Comparison of ENCODE assay signal across 8 cellular contexts in the genomic region with DNA sequence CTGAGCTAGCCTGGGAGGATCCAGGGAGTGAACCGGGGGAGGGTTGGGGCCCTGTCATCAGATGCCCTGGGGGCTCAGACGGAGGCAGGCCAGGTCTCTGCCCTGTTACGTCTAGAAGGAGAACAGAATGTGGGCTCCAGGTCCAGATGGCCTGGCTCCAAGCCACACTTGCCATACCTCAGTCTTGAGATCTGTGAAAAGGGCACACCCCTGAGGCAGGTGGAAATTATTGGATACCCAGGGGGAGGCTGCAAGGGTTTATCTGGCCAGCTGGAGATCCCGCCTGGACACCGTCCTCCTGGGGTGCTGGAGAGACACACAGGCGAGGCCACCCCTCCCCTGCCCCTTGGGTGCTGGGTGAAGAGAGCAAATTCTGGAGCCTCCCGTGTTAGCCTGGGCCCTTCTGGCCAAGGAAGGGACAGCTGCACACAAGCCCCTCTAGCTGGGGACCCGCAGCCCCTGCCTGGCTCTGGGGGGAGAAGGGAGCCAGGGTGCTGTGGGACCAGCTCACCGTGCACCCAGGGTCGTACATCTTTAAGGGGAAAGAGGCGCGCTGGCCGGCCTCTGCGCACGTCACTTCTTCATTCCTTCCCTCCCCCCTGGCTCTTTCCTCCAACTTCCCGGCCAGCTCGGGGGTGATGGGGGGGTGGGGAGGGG. TPM values are rescaled to one million over a fixed set of nuclear protein-coding genes. Genes with fewer than 3 reads are reported as not detected.
DNase-seq lines count a peak whose midpoint lies in the region; ATAC-seq and TF ChIP-seq lines count a peak whose summit lies in the region.

No MANE protein-coding gene starts in this region.

- BruUV-seq in MCF 10A (replicated peaks; lab: Mats Ljungman, UMichigan): no TSS peak

- H3K9me3 ChIP-seq in left lung (no peaks in the 10 kb centered on the region), thymus (ENCODE audit: control insufficient read depth) (no peaks in the 10 kb centered on the region)

- H3K4me3 Mint-ChIP-seq in MCF 10A (ENCODE audit: unreplicated experiment): peak overlapping the region; percentile 81

- no peak for TF ChIP-seq CTCF in MCF 10A (IDR thresholded peaks at IDR 0.05; ENCODE audit: unreplicated experiment)
- TF ChIP-seq CTCF in left lung (IDR thresholded peaks at IDR 0.05): no peak

- ATAC-seq in left lung (peak; percentile 61), GM19351 (IDR thresholded peaks at IDR 0.05; ENCODE audit: unreplicated experiment) (no peak)

- H3K4me1 ChIP-seq in left lung: peaks cover 32 to 75% of the 10 kb centered on the region in 2 donors
- peaks cover 5% of the 10 kb centered on the region for H3K4me1 ChIP-seq in thymus (ENCODE audit: control insufficient read depth, insufficient read depth, low read length)

- peaks cover 4% of the 10 kb centered on the region for H3K36me3 Mint-ChIP-seq in MCF 10A (ENCODE audit: insufficient read depth, unreplicated experiment)

- H3K27me3 Mint-ChIP-seq in MCF 10A (ENCODE audit: insufficient read depth, unreplicated experiment): no peaks in the 10 kb centered on the region

- H3K27ac ChIP-seq in left lung: peak overlapping the region; percentile 90 to 92
- H3K27ac ChIP-seq in thymus (ENCODE audit: low read depth): peak overlapping the region; percentile 33

- H3K4me3 ChIP-seq in left lung (peak overlapping the region; percentile 82 to 94), thymus (ENCODE audit: low read length) (peak overlapping the region; percentile 52)

- DNase-seq in NCI-H1092 treated with DMSO at 0.1 percent for 48 hours (lab: John Stamatoyannopoulos, UW) (peak; percentile 14), NCI-H1092 (lab: John Stamatoyannopoulos, UW) (no peak), NCI-H69 (lab: John Stamatoyannopoulos, UW) (peak; percentile 87), MCF 10A (ENCODE audit: unreplicated experiment) (peak; percentile 83), left lung (peak; percentile 75 to 88), germinal center (ENCODE audit: low spot score) (no peak)

- CTCF ChIA-PET in MCF 10A (lab: Yijun Ruan, JAX): interaction anchor here (0.5 to 1.4 kb wide), 3 partner anchors 55 to 403 kb away, joined by 3 to 4 read pairs (median 4); no protein-coding TSS in a partner anchor

- H3K36me3 ChIP-seq in left lung (no peaks in the 10 kb centered on the region), thymus (ENCODE audit: control insufficient read depth, insufficient read depth) (no peaks in the 10 kb centered on the region)

- H3K27me3 ChIP-seq in left lung: no peaks in the 10 kb centered on the region
- peaks cover 22% of the 10 kb centered on the region for H3K27me3 ChIP-seq in thymus (ENCODE audit: control insufficient read depth, insufficient read depth)

- intact Hi-C loops in MCF 10A (cut with micrococcal nuclease) (no loop called here), left lung (cut with DNase I) (no loop called here)

- no peak overlapping the region for H3K27ac Mint-ChIP-seq in MCF 10A (ENCODE audit: low read depth, unreplicated experiment)

- peaks cover 60% of the 10 kb centered on the region for H3K4me1 Mint-ChIP-seq in MCF 10A (ENCODE audit: insufficient read depth, unreplicated experiment)

- no peaks in the 10 kb centered on the region for H3K9me3 Mint-ChIP-seq in MCF 10A (ENCODE audit: unreplicated experiment)

- POLR2A ChIA-PET in MCF 10A (lab: Yijun Ruan, JAX): interaction anchor here (0.7 to 2.4 kb wide), 6 partner anchors 14 to 77 kb away, joined by 3 to 13 read pairs (median 6); no protein-coding TSS in a partner anchor

- WGBS in thymus: 28% methylated on average over 17 of the region's 17 CpGs

RNA-seq across cellular contexts. Expression of gene NFIC, which starts 0.8 kb away (rescaled TPM):
- 83.4 and 85.5 TPM in 2 replicates for total RNA-seq in MCF 10A (2022)
- 100 to 1,000 TPM; 138 to 163 TPM for total RNA-seq in left lung
- polyA plus RNA-seq in thymus: 17.0 TPM

Comparison
In these comparisons a context has a peak if more than half of its experiments do, and no peak if none do; other contexts are left out.
1. DNase-seq: peak in NCI-H1092 treated with DMSO at 0.1 percent for 48 hours (single experiment), NCI-H69 (single experiment), MCF 10A (single experiment) and left lung (2 of 2); none in NCI-H1092 (single experiment) and germinal center (single experiment).